In genomic region chr1:212498243-212498642, GRCh38 we compare ENCODE assay signal across 12 cellular contexts.
DNase-seq lines count a peak whose midpoint lies in the region; ATAC-seq and TF ChIP-seq lines count a peak whose summit lies in the region.
"Had no signal": no experiment of that assay in that cellular context is flagged by ENCODE, and none has a peak within 500 bp of the region (broad histone marks: within the 10 kb centered on the region; RNA-seq: fewer than 3 reads in every experiment).

No MANE protein-coding gene starts in this region.

- DNase-seq in AG04450 (ENCODE audit: low read depth, low spot score) (peak; percentile 74), adipocyte (ENCODE audit: low read depth) (peak; percentile 66), iris pigment epithelial cell (ENCODE audit: low read depth) (peak; percentile 83)
- DNase-seq in activated effector memory CD4-positive, alpha-beta T cell treated with Interleukin-2 at 50 U/mL for 16 hours, result no peak
- DNase-seq in effector memory CD8-positive, alpha-beta T cell, result no peak
- DNase-seq in activated T-cell treated with anti-CD3 and anti-CD28 coated beads, Interleukin-2, amount 50 U/mL, for 1 hour, result no peak
- DNase-seq: NCI-H2107; stimulated activated CD4-positive, alpha-beta T cell treated with anti-CD3 and anti-CD28 coated beads, Interleukin-12 subunit alpha, Interleukin-12 subunit beta, amount 100 ng/mL, for 4 hours had no signal

- no peaks in the 10 kb centered on the region for H3K9me3 Mint-ChIP-seq in effector memory CD8-positive, alpha-beta T cell
- H3K9me3 Mint-ChIP-seq: stimulated activated memory B cell treated with anti-CD40 and anti-IgM and Interleukin-4, amounts not matched to agents 10 μg/mL and 1 μg/mL and 100 μg/mL, for 72 hours had no signal

- H3K9me3 ChIP-seq in AG04450 (ENCODE audit: control insufficient read depth, insufficient read depth, low read length) (no peaks in the 10 kb centered on the region), adipocyte (ENCODE audit: control insufficient read depth, low read length) (no peaks in the 10 kb centered on the region)

- H3K27me3 ChIP-seq in AG04450 (ENCODE audit: control insufficient read depth, insufficient read depth, low read length) (no peaks in the 10 kb centered on the region), adipocyte (replicated peaks; ENCODE audit: control insufficient read depth, insufficient read depth, low read length) (no peaks in the 10 kb centered on the region)

- H3K36me3 Mint-ChIP-seq in effector memory CD8-positive, alpha-beta T cell (ENCODE audit: insufficient read depth), result peaks cover 6% of the 10 kb centered on the region
- H3K36me3 Mint-ChIP-seq: stimulated activated memory B cell treated with anti-CD40 and anti-IgM and Interleukin-4, amounts not matched to agents 10 μg/mL and 1 μg/mL and 100 μg/mL, for 72 hours had no signal

- POLR2A ChIA-PET in AG04450 (lab: Yijun Ruan, JAX), result interaction anchor here (0.7 to 1.6 kb wide), 3 partner anchors 10 to 170 kb away, joined by 3 to 5 read pairs (median 5); partner anchors contain the start of gene ATF3

- H3K27ac ChIP-seq in AG04450 (ENCODE audit: low read depth, low read length), result peak overlapping the region; percentile 43

- CTCF ChIA-PET in AG04450 (lab: Charles Lee), result interaction anchor here (1.2 to 2.5 kb wide), 2 partner anchors 21 to 43 kb away, joined by 7 to 16 read pairs; no protein-coding TSS in a partner anchor

- H3K27me3 Mint-ChIP-seq in effector memory CD8-positive, alpha-beta T cell, result peaks cover 17 to 20% of the 10 kb centered on the region in 2 donors

- no peak overlapping the region for H3K9ac ChIP-seq in adipocyte (ENCODE audit: low read length)

- H3K27ac Mint-ChIP-seq in effector memory CD8-positive, alpha-beta T cell, result no peak overlapping the region
- H3K27ac Mint-ChIP-seq: memory B cell; stimulated activated memory B cell treated with anti-CD40 and anti-IgM and Interleukin-4, amounts not matched to agents 10 μg/mL and 1 μg/mL and 100 μg/mL, for 72 hours had no signal

- H3K36me3 ChIP-seq in adipocyte (ENCODE audit: control insufficient read depth, insufficient read depth, low read length, severe bottlenecking), result no peaks in the 10 kb centered on the region

- peak; percentile 42 for ATAC-seq in HG02884 (IDR thresholded peaks at IDR 0.05; ENCODE audit: unreplicated experiment)
- ATAC-seq in HG02798 (IDR thresholded peaks at IDR 0.05; ENCODE audit: poor library complexity, unreplicated experiment), result no peak
- no peak for ATAC-seq in effector memory CD8-positive, alpha-beta T cell (replicated peaks)
- ATAC-seq: stimulated activated memory B cell treated with anti-CD40 and anti-IgM and Interleukin-4, amounts not matched to agents 10 μg/mL and 1 μg/mL and 100 μg/mL, for 72 hours had no signal

- no peak for TF ChIP-seq CTCF in AG04450 (IDR thresholded peaks at IDR 0.05; ENCODE audit: low read depth, low read length)

- peaks cover 7% of the 10 kb centered on the region for H3K4me1 ChIP-seq in adipocyte (ENCODE audit: control insufficient read depth, insufficient read depth, low read length)

- no peak overlapping the region for H3K4me3 Mint-ChIP-seq in effector memory CD8-positive, alpha-beta T cell
- H3K4me3 Mint-ChIP-seq: memory B cell; stimulated activated memory B cell treated with anti-CD40 and anti-IgM and Interleukin-4, amounts not matched to agents 10 μg/mL and 1 μg/mL and 100 μg/mL, for 72 hours had no signal

- no peaks in the 10 kb centered on the region for H3K4me1 Mint-ChIP-seq in effector memory CD8-positive, alpha-beta T cell (ENCODE audit: low read depth in 2 of 2)
- H3K4me1 Mint-ChIP-seq: memory B cell had no signal

- H3K4me3 ChIP-seq in AG04450 (ENCODE audit: low read depth, low read length) (no peak overlapping the region), adipocyte (ENCODE audit: low read length) (no peak overlapping the region)

Comparison
In these comparisons a context has a peak if more than half of its experiments do, and no peak if none do; other contexts are left out.
1. DNase-seq: peak in AG04450 (single experiment), adipocyte (single experiment) and iris pigment epithelial cell (single experiment); none in activated effector memory CD4-positive, alpha-beta T cell treated with Interleukin-2 at 50 U/mL for 16 hours (single experiment), effector memory CD8-positive, alpha-beta T cell (0 of 3) and activated T-cell treated with anti-CD3 and anti-CD28 coated beads, Interleukin-2, amount 50 U/mL, for 1 hour (single experiment).